ENCODE assay signal across 16 cellular contexts in the genomic region with DNA sequence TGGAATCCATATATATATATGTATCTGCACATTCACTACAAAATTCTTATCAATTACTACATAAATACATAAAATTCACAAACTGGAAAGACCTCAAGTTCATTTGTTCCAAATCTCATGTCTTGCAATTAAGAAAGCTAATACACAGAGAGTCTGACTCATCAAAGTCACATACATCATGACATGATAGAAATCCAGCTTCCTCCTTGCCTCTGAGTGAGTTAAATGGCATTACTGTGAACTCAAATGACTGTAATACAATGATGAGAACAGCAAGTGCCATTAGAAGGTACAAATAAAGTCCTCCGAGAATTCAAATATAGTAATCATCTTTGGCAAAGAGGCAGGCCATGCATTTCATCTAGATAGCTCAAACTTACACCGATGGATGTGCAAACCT. TPM values are rescaled to one million over a fixed set of nuclear protein-coding genes. Genes with fewer than 3 reads are reported as not detected.
DNase-seq lines count a peak whose midpoint lies in the region; ATAC-seq and TF ChIP-seq lines count a peak whose summit lies in the region.
"Had no signal": no experiment of that assay in that cellular context is flagged by ENCODE, and none has a peak within 500 bp of the region (broad histone marks: within the 10 kb centered on the region; RNA-seq: fewer than 3 reads in every experiment).

No MANE protein-coding gene starts in this region.

- no peaks in the 10 kb centered on the region for H3K36me3 ChIP-seq in brain microvascular endothelial cell (replicated peaks)
- H3K36me3 ChIP-seq in left lung: no peaks in the 10 kb centered on the region
- H3K36me3 ChIP-seq: ovary had no signal

- H3K9me3 Mint-ChIP-seq in HFFc6: no peaks in the 10 kb centered on the region
- H3K9me3 Mint-ChIP-seq in stimulated activated naive CD8-positive, alpha-beta T cell treated with anti-CD3 and anti-CD28 coated beads, Interleukin-15, amount 100 ng/mL, for 72 hours: peaks cover 0 to 5% of the 10 kb centered on the region in 2 donors

- peak overlapping the region; percentile 20; the same call in 1 of the 2 replicates for H3K4me3 Mint-ChIP-seq in HFFc6
- H3K4me3 Mint-ChIP-seq in stimulated activated naive CD8-positive, alpha-beta T cell treated with anti-CD3 and anti-CD28 coated beads, Interleukin-15, amount 100 ng/mL, for 72 hours: no peak overlapping the region
- H3K4me3 Mint-ChIP-seq: activated CD4-positive, alpha-beta memory T cell treated with anti-CD3 and anti-CD28 coated beads for 36 hours; activated T-helper 17 cell treated with anti-CD3 and anti-CD28 coated beads, Interleukin-2, amount 50 U/mL, for 72 hours had no signal

- H3K27me3 ChIP-seq in brain microvascular endothelial cell (replicated peaks): no peaks in the 10 kb centered on the region
- H3K27me3 ChIP-seq in left lung: no peaks in the 10 kb centered on the region
- H3K27me3 ChIP-seq: ovary had no signal

- intact Hi-C loops in left lung (cut with DNase I): no loop called here

- no peaks in the 10 kb centered on the region for H3K9me3 ChIP-seq in left lung
- H3K9me3 ChIP-seq: ovary had no signal

- peak overlapping the region; percentile 77; the same call in 1 of the 2 replicates for H3K27ac Mint-ChIP-seq in HFFc6
- H3K27ac Mint-ChIP-seq in stimulated activated naive CD8-positive, alpha-beta T cell treated with anti-CD3 and anti-CD28 coated beads, Interleukin-15, amount 100 ng/mL, for 72 hours: no peak overlapping the region
- H3K27ac Mint-ChIP-seq: activated CD4-positive, alpha-beta memory T cell treated with anti-CD3 and anti-CD28 coated beads for 36 hours; activated T-helper 17 cell treated with anti-CD3 and anti-CD28 coated beads, Interleukin-2, amount 50 U/mL, for 72 hours had no signal

- H3K27ac ChIP-seq in brain microvascular endothelial cell: peak overlapping the region; percentile 68
- no peak overlapping the region for H3K27ac ChIP-seq in left lung
- H3K27ac ChIP-seq: ovary had no signal

- in situ Hi-C loops in brain microvascular endothelial cell (cut with HindIII; ENCODE audit: low pct_ligation_motif_present, low sequenced_read_pairs): no loop called here

- ATAC-seq in left lung (peak; percentile 21), GM19395 (IDR thresholded peaks at IDR 0.05; ENCODE audit: unreplicated experiment) (no peak)
- ATAC-seq in stimulated activated naive CD8-positive, alpha-beta T cell treated with anti-CD3 and anti-CD28 coated beads, Interleukin-15, amount 100 ng/mL, for 72 hours: no peak
- ATAC-seq: activated T-helper 17 cell treated with anti-CD3 and anti-CD28 coated beads, Interleukin-2, amount 50 U/mL, for 72 hours had no signal

- H3K4me3 ChIP-seq in AG10803 (ENCODE audit: low read length) (no peak overlapping the region), brain microvascular endothelial cell (ENCODE audit: low read depth, low read length) (no peak overlapping the region), left lung (no peak overlapping the region)
- H3K4me3 ChIP-seq: ovary had no signal

- TF ChIP-seq CTCF in AG10803 (conservative IDR thresholded peaks at IDR 0.05; ENCODE audit: low read length) (no peak), HFFc6 (IDR thresholded peaks at IDR 0.05) (no peak), brain microvascular endothelial cell (IDR thresholded peaks at IDR 0.05; ENCODE audit: low read depth, low read length, missing control alignments) (no peak), left lung (IDR thresholded peaks at IDR 0.05) (no peak)

- no peaks in the 10 kb centered on the region for H3K4me1 ChIP-seq in left lung

- peaks cover under 1% of the 10 kb centered on the region; the same call in 1 of the 2 replicates for H3K27me3 Mint-ChIP-seq in HFFc6 (ENCODE audit: insufficient read depth)
- H3K27me3 Mint-ChIP-seq in stimulated activated naive CD8-positive, alpha-beta T cell treated with anti-CD3 and anti-CD28 coated beads, Interleukin-15, amount 100 ng/mL, for 72 hours: no peaks in the 10 kb centered on the region
- H3K27me3 Mint-ChIP-seq: activated CD4-positive, alpha-beta memory T cell treated with anti-CD3 and anti-CD28 coated beads for 36 hours; activated T-helper 17 cell treated with anti-CD3 and anti-CD28 coated beads, Interleukin-2, amount 50 U/mL, for 72 hours had no signal

- no peaks in the 10 kb centered on the region for H3K36me3 Mint-ChIP-seq in HFFc6 (ENCODE audit: low read depth)
- H3K36me3 Mint-ChIP-seq: activated CD4-positive, alpha-beta memory T cell treated with anti-CD3 and anti-CD28 coated beads for 36 hours had no signal

- DNase-seq in AG10803 (ENCODE audit: low read depth): peak; percentile 16
- DNase-seq in HFFc6: peak; percentile 15
- no peak for DNase-seq in brain microvascular endothelial cell
- DNase-seq in left lung: no peak
- no peak for DNase-seq in COLO668 (lab: John Stamatoyannopoulos, UW; ENCODE audit: unreplicated experiment)
- no peak for DNase-seq in stimulated activated naive CD8-positive, alpha-beta T cell treated with anti-CD3 and anti-CD28 coated beads, Interleukin-15, amount 100 ng/mL, for 72 hours
- DNase-seq in activated CD4-positive, alpha-beta T cell treated with anti-CD3 and anti-CD28 coated beads, Interleukin-2, amount 50 U/mL, for 1 hour: no peak
- DNase-seq: activated CD4-positive, alpha-beta memory T cell treated with anti-CD3 and anti-CD28 coated beads for 36 hours; anterior cingulate cortex; foreskin melanocyte; NCI-H2081; NCI-H82; ovary; SHP77 treated with DMSO at 0.1 percent for 48 hours had no signal

- peaks cover 50% of the 10 kb centered on the region for H3K4me1 Mint-ChIP-seq in HFFc6 (ENCODE audit: low read depth)
- no peaks in the 10 kb centered on the region for H3K4me1 Mint-ChIP-seq in stimulated activated naive CD8-positive, alpha-beta T cell treated with anti-CD3 and anti-CD28 coated beads, Interleukin-15, amount 100 ng/mL, for 72 hours
- H3K4me1 Mint-ChIP-seq: activated T-helper 17 cell treated with anti-CD3 and anti-CD28 coated beads, Interleukin-2, amount 50 U/mL, for 72 hours had no signal

RNA-seq across cellular contexts. Expression of gene AGTR1, which starts 55.1 kb away (rescaled TPM):
- under 1 TPM in 3 of 6 experiments, not detected in 3; 0.10 to 0.14 (median 0.12) TPM for total RNA-seq in HFFc6 (2021; fragmentation: NEBNext Ultra II Directional; extraction: Animal tissue kit (Norgen Biotek cat#: 25700))
- total RNA-seq in left lung: 1 to 10 TPM; 7.2 to 7.4 TPM
- total RNA-seq: activated CD4-positive, alpha-beta memory T cell treated with anti-CD3 and anti-CD28 coated beads for 36 hours; activated T-helper 17 cell treated with anti-CD3 and anti-CD28 coated beads, Interleukin-2, amount 50 U/mL, for 72 hours had no signal

Comparison
In these comparisons a context has a peak if more than half of its experiments do, and no peak if none do; other contexts are left out.
1. DNase-seq: peak in AG10803 (single experiment) and HFFc6 (single experiment); none in brain microvascular endothelial cell (single experiment), left lung (0 of 2), COLO668 (single experiment), stimulated activated naive CD8-positive, alpha-beta T cell treated with anti-CD3 and anti-CD28 coated beads, Interleukin-15, amount 100 ng/mL, for 72 hours (0 of 2) and activated CD4-positive, alpha-beta T cell treated with anti-CD3 and anti-CD28 coated beads, Interleukin-2, amount 50 U/mL, for 1 hour (single experiment).
2. RNA of gene AGTR1, which starts 55.1 kb away (total RNA-seq): 7.2 to 7.4 TPM in left lung; 0.10 to 0.14 TPM in HFFc6; every median in the first group is over 4 times any median in the second.